18 cellular contexts compared by ENCODE assay signal in the genomic region with DNA sequence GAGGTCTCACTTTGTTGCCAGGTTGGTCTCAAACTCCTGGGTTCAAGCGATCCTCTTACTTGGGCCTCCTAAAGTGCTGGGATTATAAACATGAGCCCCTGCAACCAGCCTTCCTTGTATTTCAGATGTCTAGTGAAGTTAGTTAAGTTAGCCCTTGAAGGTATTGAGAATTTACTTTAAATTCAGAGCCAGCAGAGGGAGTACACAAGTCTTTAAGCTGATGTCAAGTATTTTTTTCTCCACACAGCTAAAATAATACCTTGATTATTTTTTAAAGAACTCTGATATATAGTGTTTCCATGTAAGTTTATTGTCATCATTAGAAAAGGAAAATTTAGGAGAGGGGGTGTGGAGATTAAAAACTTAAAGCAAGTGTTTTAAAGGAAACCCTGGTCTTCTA.
DNase-seq lines count a peak whose midpoint lies in the region; ATAC-seq, FAIRE-seq and TF ChIP-seq lines count a peak whose summit lies in the region.
"Had no signal": no experiment of that assay in that cellular context is flagged by ENCODE, and none has a peak within 500 bp of the region (broad histone marks: within the 10 kb centered on the region; RNA-seq: fewer than 3 reads in every experiment).

No MANE protein-coding gene starts in this region.

- H3K27ac ChIP-seq in neutrophil: peak overlapping the region; percentile 25
- H3K27ac ChIP-seq: SJSA1 had no signal

- DNase-seq in astrocyte of the spinal cord (ENCODE audit: low read depth, low spot score) (peak; percentile 40), HTR-8/SVneo (ENCODE audit: insufficient read length, low spot score) (no peak), RKO (ENCODE audit: low spot score) (no peak)
- DNase-seq: activated CD8-positive, alpha-beta memory T cell treated with anti-CD3 and anti-CD28 coated beads for 24 hours; amygdala; cortex of kidney; hypothalamus; left colon; mucosa of descending colon; NCI-H1048; NCI-H2171; stimulated activated CD4-positive, alpha-beta T cell treated with anti-CD3 and anti-CD28 coated beads, Interleukin-12 subunit alpha, Interleukin-12 subunit beta, amount 100 ng/mL, for 4 hours had no signal

- in situ Hi-C loops in astrocyte of the spinal cord (cut with HindIII; ENCODE audit: low sequenced_read_pairs): no loop called here

- H3K9me2 ChIP-seq in Loucy (replicated peaks; ENCODE audit: low read depth, low read length): no peaks in the 10 kb centered on the region

- H3K27me3 ChIP-seq in Loucy (ENCODE audit: insufficient read depth, low read length, poor library complexity, severe bottlenecking) (no peaks in the 10 kb centered on the region), neutrophil (no peaks in the 10 kb centered on the region)
- H3K27me3 ChIP-seq: esophagus muscularis mucosa, SJSA1 had no signal

- TF ChIP-seq CTCF in Loucy (conservative IDR thresholded peaks at IDR 0.05; ENCODE audit: low read length) (peak; percentile 50), astrocyte of the spinal cord (IDR thresholded peaks at IDR 0.05; ENCODE audit: low read depth, low read length) (peak; percentile 9), neutrophil (IDR thresholded peaks at IDR 0.05) (no peak)

- peaks cover 35% of the 10 kb centered on the region for H3K4me1 ChIP-seq in Loucy (ENCODE audit: insufficient read depth, low read length, poor library complexity, severe bottlenecking)
- peaks cover 53 to 68% of the 10 kb centered on the region in 2 experiments for H3K4me1 ChIP-seq in neutrophil (ENCODE audit: control insufficient read depth in 1 of 2, insufficient read depth in 1 of 2, low read depth in 1 of 2, low read length in 1 of 2)

- FAIRE-seq in G401.6 (lab: Jason Lieb, UNC): peak; percentile 45
- no peak for FAIRE-seq in HTR-8/SVneo (lab: Jason Lieb, UNC)

- H3F3A ChIP-seq in Loucy (ENCODE audit: low read depth): no peaks in the 10 kb centered on the region

- H3K79me2 ChIP-seq in Loucy (ENCODE audit: insufficient read depth, low read length): peaks cover 85% of the 10 kb centered on the region

- H4K20me1 ChIP-seq in Loucy (ENCODE audit: insufficient read depth, low read length, poor library complexity, severe bottlenecking): peaks cover 38% of the 10 kb centered on the region

- no peaks in the 10 kb centered on the region for H3K9me3 ChIP-seq in Loucy (ENCODE audit: insufficient read depth, low read depth, low read length)
- no peaks in the 10 kb centered on the region for H3K9me3 ChIP-seq in neutrophil
- H3K9me3 ChIP-seq: esophagus muscularis mucosa, mucosa of descending colon, SJSA1 had no signal

- no peak overlapping the region for H3K9ac ChIP-seq in Loucy (ENCODE audit: low read depth, low read length, poor library complexity, severe bottlenecking)

- H3K36me3 ChIP-seq in Loucy (ENCODE audit: insufficient read depth, low read length) (peaks cover 45% of the 10 kb centered on the region; the same call in 1 of the 2 replicates), neutrophil (peaks cover 36% of the 10 kb centered on the region)

- H2AFZ ChIP-seq in Loucy (ENCODE audit: low read length): no peak overlapping the region

- ATAC-seq in HG03280 (IDR thresholded peaks at IDR 0.05; ENCODE audit: unreplicated experiment): no peak
- ATAC-seq: left colon, mucosa of descending colon had no signal

- no peak overlapping the region for H3K4me3 ChIP-seq in Loucy (ENCODE audit: low read length, poor library complexity, severe bottlenecking)
- no peak overlapping the region for H3K4me3 ChIP-seq in astrocyte of the spinal cord (ENCODE audit: low read depth, low read length)
- no peak overlapping the region for H3K4me3 ChIP-seq in neutrophil (ENCODE audit: low read depth in 1 of 2, low read length in 1 of 2)
- H3K4me3 ChIP-seq: esophagus muscularis mucosa, mucosa of descending colon, SJSA1 had no signal

- H3K4me2 ChIP-seq in Loucy (ENCODE audit: low read depth, low read length, poor library complexity, severe bottlenecking): no peak overlapping the region
